15 cellular contexts compared by ENCODE assay signal in genomic region chr20:2742431-2742830, GRCh38. TPM values are rescaled to one million over a fixed set of nuclear protein-coding genes. Genes with fewer than 3 reads are reported as not detected.
DNase-seq lines count a peak whose midpoint lies in the region; ATAC-seq and TF ChIP-seq lines count a peak whose summit lies in the region.
"Had no signal": no experiment of that assay in that cellular context is flagged by ENCODE, and none has a peak within 500 bp of the region (broad histone marks: within the 10 kb centered on the region; RNA-seq: fewer than 3 reads in every experiment).

No MANE protein-coding gene starts in this region.

- in situ Hi-C loops in gastrocnemius medialis (cut with MboI; ENCODE audit: low sequenced_read_pairs in 4 of 4): no loop called here

- H3K4me3 ChIP-seq in CD4-positive, alpha-beta memory T cell (ENCODE audit: low read length in 2 of 2): peak overlapping the region in 1 of 2 donors; percentile 7
- H3K4me3 ChIP-seq in esophagus squamous epithelium (no peak overlapping the region), gastrocnemius medialis (no peak overlapping the region)
- H3K4me3 ChIP-seq: cardiac muscle cell, Peyer's patch, psoas muscle had no signal

- POLR2A ChIA-PET in activated CD4-positive, alpha-beta T cell treated with anti-CD3 and anti-CD28 coated beads, Interleukin-2, amount 10 ng/mL, durations not matched to agents 7 days and 5 days (lab: Charles Lee): no interaction called here
- POLR2A ChIA-PET in CD4-positive, alpha-beta memory T cell (lab: Charles Lee; ENCODE audit: partially characterized antibody): interaction anchor here (1.2 to 7.2 kb wide), 9 partner anchors 8 to 218 kb away, joined by 4 to 163 read pairs (median 9); partner anchors contain the start of genes IDH3B, PCED1A and VPS16

- CTCF ChIA-PET in activated CD4-positive, alpha-beta T cell treated with anti-CD3 and anti-CD28 coated beads, Interleukin-2, amount 10 ng/mL, durations not matched to agents 7 days and 5 days (lab: Charles Lee): interaction anchor here (0.9 to 5.1 kb wide), 4 partner anchors 8 to 58 kb away, joined by 3 to 34 read pairs (median 10); no protein-coding TSS in a partner anchor
- CTCF ChIA-PET in CD4-positive, alpha-beta memory T cell (lab: Charles Lee; ENCODE audit: partially characterized antibody): interaction anchor here (0.8 to 14.4 kb wide), 7 partner anchors 9 to 220 kb away, joined by 3 to 359 read pairs (median 40); no protein-coding TSS in a partner anchor

- peaks cover 32% of the 10 kb centered on the region for H3K4me1 Mint-ChIP-seq in activated CD4-positive, alpha-beta T cell treated with anti-CD3 and anti-CD28 coated beads, Interleukin-2, amount 10 ng/mL, durations not matched to agents 7 days and 5 days
- peaks cover 37 to 51% (median 44%) of the 10 kb centered on the region in 4 donors for H3K4me1 Mint-ChIP-seq in CD4-positive, alpha-beta memory T cell
- peaks cover 51% of the 10 kb centered on the region for H3K4me1 Mint-ChIP-seq in activated naive CD8-positive, alpha-beta T cell (ENCODE audit: low read depth)

- H3K36me3 ChIP-seq in CD4-positive, alpha-beta memory T cell (ENCODE audit: insufficient read depth, low read length): no peaks in the 10 kb centered on the region
- H3K36me3 ChIP-seq in esophagus squamous epithelium: no peaks in the 10 kb centered on the region
- no peaks in the 10 kb centered on the region for H3K36me3 ChIP-seq in gastrocnemius medialis
- H3K36me3 ChIP-seq: cardiac muscle cell, neutrophil, Peyer's patch had no signal

- TF ChIP-seq POLR2A in esophagus squamous epithelium (IDR thresholded peaks at IDR 0.05) (no peak), gastrocnemius medialis (IDR thresholded peaks at IDR 0.05) (no peak)

- no peaks in the 10 kb centered on the region for H3K9me3 Mint-ChIP-seq in activated CD4-positive, alpha-beta T cell treated with anti-CD3 and anti-CD28 coated beads, Interleukin-2, amount 10 ng/mL, durations not matched to agents 7 days and 5 days
- H3K9me3 Mint-ChIP-seq in CD4-positive, alpha-beta memory T cell: no peaks in the 10 kb centered on the region
- H3K9me3 Mint-ChIP-seq in activated naive CD8-positive, alpha-beta T cell (ENCODE audit: low read depth): no peaks in the 10 kb centered on the region
- H3K9me3 Mint-ChIP-seq: H9 had no signal

- H3K4me3 Mint-ChIP-seq in activated CD4-positive, alpha-beta T cell treated with anti-CD3 and anti-CD28 coated beads, Interleukin-2, amount 10 ng/mL, durations not matched to agents 7 days and 5 days: peak overlapping the region; percentile 26
- peak overlapping the region in 7 of 8 donors; percentile 60 to 94 (median 78) for H3K4me3 Mint-ChIP-seq in CD4-positive, alpha-beta memory T cell
- H3K4me3 Mint-ChIP-seq in activated naive CD8-positive, alpha-beta T cell: peak overlapping the region; percentile 69
- H3K4me3 Mint-ChIP-seq: H9 had no signal

- intact Hi-C loops in CD4-positive, alpha-beta memory T cell (cut with micrococcal nuclease): loop anchor here (10.0 kb wide), 1 partner anchor 218 kb away; no protein-coding TSS in a partner anchor
- intact Hi-C loops in esophagus squamous epithelium (cut with DNase I) (no loop called here), gastrocnemius medialis (cut with DNase I; ENCODE audit: low total_unique reads) (no loop called here)

- ATAC-seq in gastrocnemius medialis: no peak

- H3K36me3 Mint-ChIP-seq in activated CD4-positive, alpha-beta T cell treated with anti-CD3 and anti-CD28 coated beads, Interleukin-2, amount 10 ng/mL, durations not matched to agents 7 days and 5 days (ENCODE audit: low read depth): no peaks in the 10 kb centered on the region
- H3K36me3 Mint-ChIP-seq in CD4-positive, alpha-beta memory T cell: no peaks in the 10 kb centered on the region
- no peaks in the 10 kb centered on the region for H3K36me3 Mint-ChIP-seq in activated naive CD8-positive, alpha-beta T cell

- no peaks in the 10 kb centered on the region for H3K9me3 ChIP-seq in CD4-positive, alpha-beta memory T cell (ENCODE audit: control insufficient read depth in 1 of 2, low read length in 2 of 2)
- H3K9me3 ChIP-seq in esophagus squamous epithelium (no peaks in the 10 kb centered on the region), gastrocnemius medialis (no peaks in the 10 kb centered on the region)
- H3K9me3 ChIP-seq: neutrophil, Peyer's patch, psoas muscle had no signal

- H3K27ac ChIP-seq in CD4-positive, alpha-beta memory T cell (ENCODE audit: low read depth, low read length): peak overlapping the region; percentile 42
- H3K27ac ChIP-seq in esophagus squamous epithelium (no peak overlapping the region), gastrocnemius medialis (no peak overlapping the region)
- H3K27ac ChIP-seq: cardiac muscle cell, neutrophil, Peyer's patch, psoas muscle had no signal

- TF ChIP-seq CTCF in esophagus squamous epithelium (IDR thresholded peaks at IDR 0.05): no peak
- TF ChIP-seq CTCF in gastrocnemius medialis (IDR thresholded peaks at IDR 0.05 in 4 of 5, conservative IDR thresholded peaks at IDR 0.05 in 1 of 5): no peak

- 70 to 100% methylated on average over 2 of the region's 2 CpGs for WGBS in esophagus squamous epithelium, 2 donors

- H3K27me3 ChIP-seq in CD4-positive, alpha-beta memory T cell (ENCODE audit: insufficient read depth, low read length): no peaks in the 10 kb centered on the region
- H3K27me3 ChIP-seq in esophagus squamous epithelium: peaks cover 0 to 13% (median 0%) of the 10 kb centered on the region in 4 donors
- peaks cover 0 to 4% (median 4%) of the 10 kb centered on the region in 3 donors for H3K27me3 ChIP-seq in gastrocnemius medialis
- H3K27me3 ChIP-seq: Peyer's patch had no signal

- H3K27ac Mint-ChIP-seq in activated CD4-positive, alpha-beta T cell treated with anti-CD3 and anti-CD28 coated beads, Interleukin-2, amount 10 ng/mL, durations not matched to agents 7 days and 5 days: peak overlapping the region; percentile 51
- peak overlapping the region; percentile 87 to 98 (median 91) for H3K27ac Mint-ChIP-seq in CD4-positive, alpha-beta memory T cell
- peak overlapping the region; percentile 82 for H3K27ac Mint-ChIP-seq in activated naive CD8-positive, alpha-beta T cell
- H3K27ac Mint-ChIP-seq: H9 had no signal

- H3K4me1 ChIP-seq in CD4-positive, alpha-beta memory T cell (ENCODE audit: insufficient read depth, low read length): peaks cover 42% of the 10 kb centered on the region
- peaks cover 0 to 3% (median 0%) of the 10 kb centered on the region in 3 donors for H3K4me1 ChIP-seq in esophagus squamous epithelium
- no peaks in the 10 kb centered on the region for H3K4me1 ChIP-seq in gastrocnemius medialis
- H3K4me1 ChIP-seq: psoas muscle had no signal

- peaks cover 16% of the 10 kb centered on the region for H3K27me3 Mint-ChIP-seq in activated CD4-positive, alpha-beta T cell treated with anti-CD3 and anti-CD28 coated beads, Interleukin-2, amount 10 ng/mL, durations not matched to agents 7 days and 5 days
- H3K27me3 Mint-ChIP-seq in CD4-positive, alpha-beta memory T cell: no peaks in the 10 kb centered on the region
- H3K27me3 Mint-ChIP-seq in activated naive CD8-positive, alpha-beta T cell: no peaks in the 10 kb centered on the region

- no peak for DNase-seq in activated CD4-positive, alpha-beta T cell treated with anti-CD3 and anti-CD28 coated beads, Interleukin-2, amount 10 ng/mL, durations not matched to agents 7 days and 5 days
- DNase-seq in activated CD4-positive, alpha-beta T cell treated with anti-CD3 and anti-CD28 coated beads for 4 hours: no peak
- DNase-seq in CD4-positive, alpha-beta memory T cell: no peak
- peak; percentile 3 for DNase-seq in mucosa of gallbladder (ENCODE audit: low spot score)
- no peak for DNase-seq in esophagus squamous epithelium (lab: John Stamatoyannopoulos, UW)
- no peak for DNase-seq in AG08396 (ENCODE audit: low spot score)
- no peak for DNase-seq in gastrocnemius medialis
- DNase-seq: cortex of kidney, NCI-H524 treated with DMSO at 0.1 percent for 48 hours, psoas muscle had no signal

RNA-seq across cellular contexts. Expression of gene EBF4, which starts 49.9 kb away (rescaled TPM):
- total RNA-seq in activated CD4-positive, alpha-beta T cell treated with anti-CD3 and anti-CD28 coated beads, Interleukin-2, amount 10 ng/mL, durations not matched to agents 7 days and 5 days: under 1 TPM; 0.27 to 0.64 TPM
- total RNA-seq in CD4-positive, alpha-beta memory T cell: 1 to 10 TPM; 2.8 to 3.1 TPM
- under 1 TPM in 1 of 2 donors, not detected in 1; 0.65 TPM for polyA plus RNA-seq in CD4-positive, alpha-beta memory T cell
- total RNA-seq in mucosa of gallbladder (12.7 TPM), esophagus squamous epithelium (10 to 100 TPM in 1 of 4 donors, 1 to 10 TPM in 3; 3.2 to 10.4 (median 7.2) TPM), gastrocnemius medialis (1 to 10 TPM in 2 of 4 donors, under 1 TPM in 1, not detected in 1; 0.36 to 1.5 (median 1.1) TPM)

RNA-seq across cellular contexts. Expression of gene CPXM1, which starts 58.0 kb away (rescaled TPM):
- under 1 TPM in 1 of 2 experiments, not detected in 1; 0.12 TPM for total RNA-seq in activated CD4-positive, alpha-beta T cell treated with anti-CD3 and anti-CD28 coated beads, Interleukin-2, amount 10 ng/mL, durations not matched to agents 7 days and 5 days
- not detected for total RNA-seq in CD4-positive, alpha-beta memory T cell
- polyA plus RNA-seq in CD4-positive, alpha-beta memory T cell: not detected
- total RNA-seq in mucosa of gallbladder (6.8 TPM), esophagus squamous epithelium (1 to 10 TPM in 2 of 4 donors, under 1 TPM in 2; 0.15 to 3.8 (median 0.93) TPM), gastrocnemius medialis (1 to 10 TPM in 1 of 4 donors, under 1 TPM in 2, not detected in 1; 0.46 to 1.6 (median 0.81) TPM)

Comparison
In these comparisons a context has a peak if more than half of its experiments do, and no peak if none do; other contexts are left out.
1. H3K4me3 Mint-ChIP-seq: peak in every context shown above with its lines; median percentile 78 in CD4-positive, alpha-beta memory T cell; 69 in activated naive CD8-positive, alpha-beta T cell; 26 in activated CD4-positive, alpha-beta T cell treated with anti-CD3 and anti-CD28 coated beads, Interleukin-2, amount 10 ng/mL, durations not matched to agents 7 days and 5 days.